In genomic region chr1:77942400-77943140, GRCh38 we compare ENCODE assay signal across 23 cellular contexts. TPM values are rescaled to one million over a fixed set of nuclear protein-coding genes. Genes with fewer than 3 reads are reported as not detected.
DNase-seq lines count a peak whose midpoint lies in the region; ATAC-seq, FAIRE-seq and TF ChIP-seq lines count a peak whose summit lies in the region.
"Had no signal": no experiment of that assay in that cellular context is flagged by ENCODE, and none has a peak within 500 bp of the region (broad histone marks: within the 10 kb centered on the region; RNA-seq: fewer than 3 reads in every experiment).

No MANE protein-coding gene starts in this region.

- H3K27ac Mint-ChIP-seq in T-helper 17 cell (peak overlapping the region; percentile 85), memory B cell (peak overlapping the region; percentile 39)
- H3K27ac Mint-ChIP-seq in stimulated activated memory B cell treated with anti-CD40 and anti-IgM and Interleukin-4, amounts not matched to agents 10 μg/mL and 1 μg/mL and 100 μg/mL, for 72 hours = no peak overlapping the region

- H3K4me3 ChIP-seq in cardiac muscle cell (no peak overlapping the region), heart left ventricle (no peak overlapping the region)
- H3K4me3 ChIP-seq: coronary artery, esophagus squamous epithelium, sigmoid colon, upper lobe of right lung had no signal

- no peaks in the 10 kb centered on the region for H3K9me3 Mint-ChIP-seq in memory B cell
- no peaks in the 10 kb centered on the region for H3K9me3 Mint-ChIP-seq in stimulated activated memory B cell treated with anti-CD40 and anti-IgM and Interleukin-4, amounts not matched to agents 10 μg/mL and 1 μg/mL and 100 μg/mL, for 72 hours
- H3K9me3 Mint-ChIP-seq: activated T-cell treated with anti-CD3 and anti-CD28 coated beads, Interleukin-2, amount 50 U/mL, for 4 hours; H9 had no signal

- FAIRE-seq in HTR-8/SVneo (lab: Jason Lieb, UNC) = no peak
- no peak for FAIRE-seq in frontal cortex (lab: Jason Lieb, UNC)
- FAIRE-seq: GM18507 had no signal

- DNase-seq in cardiac muscle cell (ENCODE audit: low read depth in 1 of 2, low spot score in 1 of 2) = no peak
- no peak for DNase-seq in heart left ventricle
- no peak for DNase-seq in T-helper 17 cell
- DNase-seq in memory B cell (ENCODE audit: low spot score in 2 of 2) = no peak
- DNase-seq in HTR-8/SVneo (ENCODE audit: insufficient read length, low spot score) = no peak
- DNase-seq in frontal cortex (ENCODE audit: low spot score in 2 of 2) = no peak
- no peak for DNase-seq in AML-193 (lab: John Stamatoyannopoulos, UW)
- DNase-seq: ACHN; activated CD8-positive, alpha-beta memory T cell treated with anti-CD3 and anti-CD28 coated beads for 24 hours; activated T-cell treated with anti-CD3 and anti-CD28 coated beads, Interleukin-2, amount 50 U/mL, for 4 hours; C1 segment of cervical spinal cord; esophagus squamous epithelium; H9; kidney glomerular epithelial cell; mammary epithelial cell; NCI-H526; sigmoid colon; substantia nigra; T1000; upper lobe of right lung had no signal

- H3K27me3 ChIP-seq in cardiac muscle cell (no peaks in the 10 kb centered on the region), heart left ventricle (no peaks in the 10 kb centered on the region)
- H3K27me3 ChIP-seq: esophagus squamous epithelium, sigmoid colon, upper lobe of right lung had no signal

- H3K27me3 Mint-ChIP-seq in T-helper 17 cell (no peaks in the 10 kb centered on the region), memory B cell (no peaks in the 10 kb centered on the region)
- no peaks in the 10 kb centered on the region for H3K27me3 Mint-ChIP-seq in stimulated activated memory B cell treated with anti-CD40 and anti-IgM and Interleukin-4, amounts not matched to agents 10 μg/mL and 1 μg/mL and 100 μg/mL, for 72 hours

- TF ChIP-seq CTCF in cardiac muscle cell (IDR thresholded peaks at IDR 0.05; ENCODE audit: low read depth, low read length) = no peak
- no peak for TF ChIP-seq CTCF in heart left ventricle (IDR thresholded peaks at IDR 0.05)

- H3K4me1 Mint-ChIP-seq in T-helper 17 cell (peaks cover 9% of the 10 kb centered on the region), memory B cell (peaks cover 2% of the 10 kb centered on the region)
- no peaks in the 10 kb centered on the region for H3K4me1 Mint-ChIP-seq in stimulated activated memory B cell treated with anti-CD40 and anti-IgM and Interleukin-4, amounts not matched to agents 10 μg/mL and 1 μg/mL and 100 μg/mL, for 72 hours

- WGBS in heart left ventricle, 4 donors = 93 to 96% (median 95%) methylated on average over 4 of the region's 4 CpGs

- H3K36me3 ChIP-seq in cardiac muscle cell (peaks cover 71% of the 10 kb centered on the region), heart left ventricle (peaks cover 0 to 100% (median 83%) of the 10 kb centered on the region in 9 donors)

- no peak for TF ChIP-seq POLR2A in heart left ventricle (IDR thresholded peaks at IDR 0.05)

- H3K36me3 Mint-ChIP-seq in T-helper 17 cell (ENCODE audit: low read depth) (peaks cover 10% of the 10 kb centered on the region), memory B cell (peaks cover 18% of the 10 kb centered on the region)
- H3K36me3 Mint-ChIP-seq in stimulated activated memory B cell treated with anti-CD40 and anti-IgM and Interleukin-4, amounts not matched to agents 10 μg/mL and 1 μg/mL and 100 μg/mL, for 72 hours = peaks cover 43% of the 10 kb centered on the region

- intact Hi-C loops in heart left ventricle (cut with DNase I) = loop anchor here in 1 of 10 donors (10.0 kb wide), 2 partner anchors 172 to 228 kb away; no protein-coding TSS in a partner anchor

- ATAC-seq in heart left ventricle (no peak), T-helper 17 cell (peak; percentile 39), memory B cell (ENCODE audit: low read depth) (no peak)
- ATAC-seq in stimulated activated memory B cell treated with anti-CD40 and anti-IgM and Interleukin-4, amounts not matched to agents 10 μg/mL and 1 μg/mL and 100 μg/mL, for 72 hours = no peak
- ATAC-seq: upper lobe of right lung had no signal

- H3K4me1 ChIP-seq in cardiac muscle cell (ENCODE audit: low read depth) (no peaks in the 10 kb centered on the region), heart left ventricle (no peaks in the 10 kb centered on the region)
- H3K4me1 ChIP-seq: esophagus squamous epithelium, upper lobe of right lung had no signal

- peak overlapping the region; percentile 76 for H3K27ac ChIP-seq in cardiac muscle cell
- no peak overlapping the region for H3K27ac ChIP-seq in heart left ventricle
- H3K27ac ChIP-seq: coronary artery, esophagus squamous epithelium, sigmoid colon, upper lobe of right lung had no signal

- H3K4me3 Mint-ChIP-seq in T-helper 17 cell (peak overlapping the region; percentile 81), memory B cell (no peak overlapping the region)
- no peak overlapping the region for H3K4me3 Mint-ChIP-seq in stimulated activated memory B cell treated with anti-CD40 and anti-IgM and Interleukin-4, amounts not matched to agents 10 μg/mL and 1 μg/mL and 100 μg/mL, for 72 hours
- H3K4me3 Mint-ChIP-seq: activated T-cell treated with anti-CD3 and anti-CD28 coated beads, Interleukin-2, amount 50 U/mL, for 4 hours; H9 had no signal

- H3K9me3 ChIP-seq in cardiac muscle cell (ENCODE audit: low read depth) = no peaks in the 10 kb centered on the region
- no peaks in the 10 kb centered on the region for H3K9me3 ChIP-seq in heart left ventricle
- no peaks in the 10 kb centered on the region for H3K9me3 ChIP-seq in T-helper 17 cell (ENCODE audit: control insufficient read depth, low read length, poor library complexity, severe bottlenecking)
- H3K9me3 ChIP-seq: esophagus squamous epithelium, sigmoid colon, upper lobe of right lung had no signal

RNA-seq across cellular contexts. Expression of gene FUBP1, which starts 36.3 kb away (rescaled TPM):
- total RNA-seq in cardiac muscle cell (119 and 174 TPM in 2 replicates), heart left ventricle (10 to 100 TPM; 40.5 to 78.9 (median 64.3) TPM), T-helper 17 cell (100 to 1,000 TPM; 227 to 253 TPM), frontal cortex (345 TPM)
- polyA plus RNA-seq in cardiac muscle cell (86.3 and 96.0 TPM in 2 replicates), heart left ventricle (10 to 100 TPM; 27.0 to 50.1 TPM)

RNA-seq across cellular contexts. Expression of gene NEXN, which starts 54.1 kb away (rescaled TPM):
- total RNA-seq in cardiac muscle cell (18.5 and 42.9 TPM in 2 replicates), heart left ventricle (100 to 1,000 TPM; 224 to 470 (median 363) TPM), T-helper 17 cell (1 to 10 TPM in 1 of 2 donors, under 1 TPM in 1; 0.90 to 4.5 TPM), frontal cortex (under 0.01 TPM)
- polyA plus RNA-seq in cardiac muscle cell (83.9 and 84.1 TPM in 2 replicates), heart left ventricle (100 to 1,000 TPM; 430 to 935 TPM)
